1 cellular context compared by ENCODE assay signal in the genomic region with DNA sequence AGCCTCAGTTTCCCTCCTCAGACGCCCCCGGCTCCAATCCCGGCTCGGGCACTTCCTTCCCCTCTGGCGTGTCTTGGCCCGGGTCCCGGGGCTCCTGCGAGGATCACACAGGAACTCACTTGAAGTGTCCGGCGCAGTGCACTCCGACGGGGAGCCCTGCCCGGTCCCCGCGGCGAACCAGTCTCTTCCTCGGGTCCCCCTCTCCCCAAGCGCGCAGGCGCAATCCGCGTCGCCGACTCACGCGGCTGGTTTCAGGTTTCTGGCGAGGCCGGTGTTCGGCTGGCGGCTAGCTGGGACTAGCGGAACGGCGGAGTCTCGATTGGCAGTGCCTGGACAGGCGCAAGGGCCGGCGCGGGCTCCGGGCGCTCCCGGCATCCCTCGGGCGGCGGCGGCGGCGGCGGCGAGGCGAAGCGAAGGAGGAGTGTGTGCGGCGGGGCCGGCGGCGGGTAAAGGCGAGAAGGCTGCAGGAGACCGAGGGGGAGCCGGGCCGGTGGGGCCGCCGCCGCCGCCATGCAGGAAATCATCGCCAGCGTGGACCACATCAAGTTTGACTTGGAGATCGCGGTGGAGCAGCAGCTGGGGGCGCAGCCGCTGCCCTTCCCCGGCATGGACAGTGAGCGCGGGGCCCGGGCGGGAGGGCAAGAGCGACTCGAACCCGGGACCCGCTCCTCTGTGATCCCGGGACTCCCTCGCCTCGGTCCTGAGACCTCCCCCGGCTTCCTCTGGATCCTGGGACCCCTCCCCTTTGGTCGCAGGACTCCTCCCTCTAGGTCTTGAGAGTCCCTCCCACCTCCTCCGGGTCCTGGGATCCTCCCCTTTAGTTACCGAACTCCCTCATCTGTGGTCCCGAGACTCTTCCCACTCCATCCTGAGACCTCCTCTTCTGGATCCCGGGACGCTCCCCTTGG.
TF ChIP-seq lines count a peak whose summit lies in the region.

A gene (plus strand): TSS at position 371 of the 908 bp plus-strand sequence. CDS start 140 bp downstream, at position 511.
A gene with protein sequence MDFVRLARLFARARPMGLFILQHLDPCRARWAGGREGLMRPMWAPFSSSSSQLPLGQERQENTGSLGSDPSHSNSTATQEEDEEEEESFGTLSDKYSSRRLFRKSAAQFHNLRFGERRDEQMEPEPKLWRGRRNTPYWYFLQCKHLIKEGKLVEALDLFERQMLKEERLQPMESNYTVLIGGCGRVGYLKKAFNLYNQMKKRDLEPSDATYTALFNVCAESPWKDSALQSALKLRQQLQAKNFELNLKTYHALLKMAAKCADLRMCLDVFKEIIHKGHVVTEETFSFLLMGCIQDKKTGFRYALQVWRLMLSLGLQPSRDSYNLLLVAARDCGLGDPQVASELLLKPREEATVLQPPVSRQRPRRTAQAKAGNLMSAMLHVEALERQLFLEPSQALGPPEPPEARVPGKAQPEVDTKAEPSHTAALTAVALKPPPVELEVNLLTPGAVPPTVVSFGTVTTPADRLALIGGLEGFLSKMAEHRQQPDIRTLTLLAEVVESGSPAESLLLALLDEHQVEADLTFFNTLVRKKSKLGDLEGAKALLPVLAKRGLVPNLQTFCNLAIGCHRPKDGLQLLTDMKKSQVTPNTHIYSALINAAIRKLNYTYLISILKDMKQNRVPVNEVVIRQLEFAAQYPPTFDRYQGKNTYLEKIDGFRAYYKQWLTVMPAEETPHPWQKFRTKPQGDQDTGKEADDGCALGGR (minus strand): TSS at position 226 of the 908 bp plus-strand sequence. CDS start 3,556 bp downstream, outside the sequence.

TF ChIP-seq in HepG2, 621 proteins besides CTCF, POLR2A, EP300 and RAD21 (continued from another document and continues in another):
- TF ChIP-seq GTF3A (CRISPR knock-in tag; conservative IDR thresholded peaks at IDR 0.05) = 0 out of 2 replicates have a peak, but pooled peaks have one; percentile 55
- no peak for TF ChIP-seq ATRX (CRISPR knock-in tag; IDR thresholded peaks at IDR 0.05; ENCODE audit: borderline replicate concordance)
- TF ChIP-seq, protein P1, sequence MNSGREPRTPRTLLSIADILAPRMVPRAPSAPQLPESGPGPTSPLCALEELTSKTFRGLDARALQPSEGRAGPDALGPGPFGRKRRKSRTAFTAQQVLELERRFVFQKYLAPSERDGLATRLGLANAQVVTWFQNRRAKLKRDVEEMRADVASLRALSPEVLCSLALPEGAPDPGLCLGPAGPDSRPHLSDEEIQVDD (CRISPR knock-in tag; IDR thresholded peaks at IDR 0.05; ENCODE audit: borderline replicate concordance) = no peak
- TF ChIP-seq RARA (CRISPR knock-in tag; IDR thresholded peaks at IDR 0.05) = no peak
- TF ChIP-seq ARID2 (CRISPR knock-in tag; IDR thresholded peaks at IDR 0.05; ENCODE audit: borderline replicate concordance) = 0 out of 2 replicates have a peak, but pooled peaks have one; percentile 18
- 0 out of 2 replicates have a peak, but pooled peaks have one; percentile 38 for TF ChIP-seq MED13 (CRISPR knock-in tag; IDR thresholded peaks at IDR 0.05)
- TF ChIP-seq ZNF256 (CRISPR knock-in tag; conservative IDR thresholded peaks at IDR 0.05) = no peak; the same call in 1 of the 2 replicates
- no peak for TF ChIP-seq SRSF4 (IDR thresholded peaks at IDR 0.05; ENCODE audit: low read depth, low read length, poor library complexity, severe bottlenecking)
- no peak for TF ChIP-seq MBNL3 (CRISPR knock-in tag; conservative IDR thresholded peaks at IDR 0.05)
- TF ChIP-seq, protein P2, sequence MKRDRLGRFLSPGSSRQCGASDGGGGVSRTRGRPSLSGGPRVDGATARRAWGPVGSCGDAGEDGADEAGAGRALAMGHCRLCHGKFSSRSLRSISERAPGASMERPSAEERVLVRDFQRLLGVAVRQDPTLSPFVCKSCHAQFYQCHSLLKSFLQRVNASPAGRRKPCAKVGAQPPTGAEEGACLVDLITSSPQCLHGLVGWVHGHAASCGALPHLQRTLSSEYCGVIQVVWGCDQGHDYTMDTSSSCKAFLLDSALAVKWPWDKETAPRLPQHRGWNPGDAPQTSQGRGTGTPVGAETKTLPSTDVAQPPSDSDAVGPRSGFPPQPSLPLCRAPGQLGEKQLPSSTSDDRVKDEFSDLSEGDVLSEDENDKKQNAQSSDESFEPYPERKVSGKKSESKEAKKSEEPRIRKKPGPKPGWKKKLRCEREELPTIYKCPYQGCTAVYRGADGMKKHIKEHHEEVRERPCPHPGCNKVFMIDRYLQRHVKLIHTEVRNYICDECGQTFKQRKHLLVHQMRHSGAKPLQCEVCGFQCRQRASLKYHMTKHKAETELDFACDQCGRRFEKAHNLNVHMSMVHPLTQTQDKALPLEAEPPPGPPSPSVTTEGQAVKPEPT (CRISPR knock-in tag; IDR thresholded peaks at IDR 0.05; ENCODE audit: low read depth) = no peak
- no peak for TF ChIP-seq JARID2 (CRISPR knock-in tag; IDR thresholded peaks at IDR 0.05; ENCODE audit: insufficient replicate concordance)
- TF ChIP-seq GABPB1 (CRISPR knock-in tag; IDR thresholded peaks at IDR 0.05) = peak; percentile 89
- 0 out of 2 replicates have a peak, but pooled peaks have one; percentile 24 for TF ChIP-seq ZNF292 (CRISPR knock-in tag; IDR thresholded peaks at IDR 0.05; ENCODE audit: borderline replicate concordance, low read depth)
- peak; percentile 62; the same call in 1 of the 2 replicates for TF ChIP-seq DNMT1 (CRISPR knock-in tag; IDR thresholded peaks at IDR 0.05)
- TF ChIP-seq, protein P3, sequence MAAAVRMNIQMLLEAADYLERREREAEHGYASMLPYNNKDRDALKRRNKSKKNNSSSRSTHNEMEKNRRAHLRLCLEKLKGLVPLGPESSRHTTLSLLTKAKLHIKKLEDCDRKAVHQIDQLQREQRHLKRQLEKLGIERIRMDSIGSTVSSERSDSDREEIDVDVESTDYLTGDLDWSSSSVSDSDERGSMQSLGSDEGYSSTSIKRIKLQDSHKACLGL (CRISPR knock-in tag; IDR thresholded peaks at IDR 0.05) = peak; percentile 87
- no peak for TF ChIP-seq TCF12 (IDR thresholded peaks at IDR 0.05)
- peak; percentile 93 for TF ChIP-seq TCF12 (CRISPR knock-in tag; IDR thresholded peaks at IDR 0.05)
- TF ChIP-seq, protein P4, sequence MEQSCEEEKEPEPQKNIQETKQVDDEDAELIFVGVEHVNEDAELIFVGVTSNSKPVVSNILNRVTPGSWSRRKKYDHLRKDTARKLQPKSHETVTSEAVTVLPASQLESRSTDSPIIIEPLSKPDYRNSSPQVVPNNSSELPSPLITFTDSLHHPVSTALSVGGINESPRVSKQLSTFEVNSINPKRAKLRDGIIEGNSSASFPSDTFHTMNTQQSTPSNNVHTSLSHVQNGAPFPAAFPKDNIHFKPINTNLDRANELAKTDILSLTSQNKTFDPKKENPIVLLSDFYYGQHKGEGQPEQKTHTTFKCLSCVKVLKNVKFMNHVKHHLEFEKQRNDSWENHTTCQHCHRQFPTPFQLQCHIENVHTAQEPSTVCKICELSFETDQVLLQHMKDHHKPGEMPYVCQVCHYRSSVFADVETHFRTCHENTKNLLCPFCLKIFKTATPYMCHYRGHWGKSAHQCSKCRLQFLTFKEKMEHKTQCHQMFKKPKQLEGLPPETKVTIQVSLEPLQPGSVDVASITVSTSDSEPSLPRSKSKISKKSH (CRISPR knock-in tag; IDR thresholded peaks at IDR 0.05; ENCODE audit: borderline replicate concordance) = no peak
- no peak for TF ChIP-seq HNRNPK (IDR thresholded peaks at IDR 0.05; ENCODE audit: low read depth, low read length, poor library complexity, severe bottlenecking)
- TF ChIP-seq, protein P5, sequence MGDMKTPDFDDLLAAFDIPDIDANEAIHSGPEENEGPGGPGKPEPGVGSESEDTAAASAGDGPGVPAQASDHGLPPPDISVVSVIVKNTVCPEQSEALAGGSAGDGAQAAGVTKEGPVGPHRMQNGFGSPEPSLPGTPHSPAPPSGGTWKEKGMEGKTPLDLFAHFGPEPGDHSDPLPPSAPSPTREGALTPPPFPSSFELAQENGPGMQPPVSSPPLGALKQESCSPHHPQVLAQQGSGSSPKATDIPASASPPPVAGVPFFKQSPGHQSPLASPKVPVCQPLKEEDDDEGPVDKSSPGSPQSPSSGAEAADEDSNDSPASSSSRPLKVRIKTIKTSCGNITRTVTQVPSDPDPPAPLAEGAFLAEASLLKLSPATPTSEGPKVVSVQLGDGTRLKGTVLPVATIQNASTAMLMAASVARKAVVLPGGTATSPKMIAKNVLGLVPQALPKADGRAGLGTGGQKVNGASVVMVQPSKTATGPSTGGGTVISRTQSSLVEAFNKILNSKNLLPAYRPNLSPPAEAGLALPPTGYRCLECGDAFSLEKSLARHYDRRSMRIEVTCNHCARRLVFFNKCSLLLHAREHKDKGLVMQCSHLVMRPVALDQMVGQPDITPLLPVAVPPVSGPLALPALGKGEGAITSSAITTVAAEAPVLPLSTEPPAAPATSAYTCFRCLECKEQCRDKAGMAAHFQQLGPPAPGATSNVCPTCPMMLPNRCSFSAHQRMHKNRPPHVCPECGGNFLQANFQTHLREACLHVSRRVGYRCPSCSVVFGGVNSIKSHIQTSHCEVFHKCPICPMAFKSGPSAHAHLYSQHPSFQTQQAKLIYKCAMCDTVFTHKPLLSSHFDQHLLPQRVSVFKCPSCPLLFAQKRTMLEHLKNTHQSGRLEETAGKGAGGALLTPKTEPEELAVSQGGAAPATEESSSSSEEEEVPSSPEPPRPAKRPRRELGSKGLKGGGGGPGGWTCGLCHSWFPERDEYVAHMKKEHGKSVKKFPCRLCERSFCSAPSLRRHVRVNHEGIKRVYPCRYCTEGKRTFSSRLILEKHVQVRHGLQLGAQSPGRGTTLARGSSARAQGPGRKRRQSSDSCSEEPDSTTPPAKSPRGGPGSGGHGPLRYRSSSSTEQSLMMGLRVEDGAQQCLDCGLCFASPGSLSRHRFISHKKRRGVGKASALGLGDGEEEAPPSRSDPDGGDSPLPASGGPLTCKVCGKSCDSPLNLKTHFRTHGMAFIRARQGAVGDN (CRISPR knock-in tag; IDR thresholded peaks at IDR 0.05) = peak; percentile 92
- TF ChIP-seq, protein P6, sequence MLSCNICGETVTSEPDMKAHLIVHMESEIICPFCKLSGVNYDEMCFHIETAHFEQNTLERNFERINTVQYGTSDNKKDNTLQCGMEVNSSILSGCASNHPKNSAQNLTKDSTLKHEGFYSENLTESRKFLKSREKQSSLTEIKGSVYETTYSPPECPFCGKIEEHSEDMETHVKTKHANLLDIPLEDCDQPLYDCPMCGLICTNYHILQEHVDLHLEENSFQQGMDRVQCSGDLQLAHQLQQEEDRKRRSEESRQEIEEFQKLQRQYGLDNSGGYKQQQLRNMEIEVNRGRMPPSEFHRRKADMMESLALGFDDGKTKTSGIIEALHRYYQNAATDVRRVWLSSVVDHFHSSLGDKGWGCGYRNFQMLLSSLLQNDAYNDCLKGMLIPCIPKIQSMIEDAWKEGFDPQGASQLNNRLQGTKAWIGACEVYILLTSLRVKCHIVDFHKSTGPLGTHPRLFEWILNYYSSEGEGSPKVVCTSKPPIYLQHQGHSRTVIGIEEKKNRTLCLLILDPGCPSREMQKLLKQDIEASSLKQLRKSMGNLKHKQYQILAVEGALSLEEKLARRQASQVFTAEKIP (CRISPR knock-in tag; IDR thresholded peaks at IDR 0.05; ENCODE audit: borderline replicate concordance) = no peak
- peak; percentile 76; the same call in 1 of the 2 replicates for TF ChIP-seq ZC3H13 (CRISPR knock-in tag; IDR thresholded peaks at IDR 0.05)
- TF ChIP-seq NR2F2 (IDR thresholded peaks at IDR 0.05; ENCODE audit: borderline replicate concordance, low read depth) = no peak
- peak; percentile 91 for TF ChIP-seq ZZZ3 (CRISPR knock-in tag; IDR thresholded peaks at IDR 0.05; ENCODE audit: borderline replicate concordance)
- TF ChIP-seq, protein P7, sequence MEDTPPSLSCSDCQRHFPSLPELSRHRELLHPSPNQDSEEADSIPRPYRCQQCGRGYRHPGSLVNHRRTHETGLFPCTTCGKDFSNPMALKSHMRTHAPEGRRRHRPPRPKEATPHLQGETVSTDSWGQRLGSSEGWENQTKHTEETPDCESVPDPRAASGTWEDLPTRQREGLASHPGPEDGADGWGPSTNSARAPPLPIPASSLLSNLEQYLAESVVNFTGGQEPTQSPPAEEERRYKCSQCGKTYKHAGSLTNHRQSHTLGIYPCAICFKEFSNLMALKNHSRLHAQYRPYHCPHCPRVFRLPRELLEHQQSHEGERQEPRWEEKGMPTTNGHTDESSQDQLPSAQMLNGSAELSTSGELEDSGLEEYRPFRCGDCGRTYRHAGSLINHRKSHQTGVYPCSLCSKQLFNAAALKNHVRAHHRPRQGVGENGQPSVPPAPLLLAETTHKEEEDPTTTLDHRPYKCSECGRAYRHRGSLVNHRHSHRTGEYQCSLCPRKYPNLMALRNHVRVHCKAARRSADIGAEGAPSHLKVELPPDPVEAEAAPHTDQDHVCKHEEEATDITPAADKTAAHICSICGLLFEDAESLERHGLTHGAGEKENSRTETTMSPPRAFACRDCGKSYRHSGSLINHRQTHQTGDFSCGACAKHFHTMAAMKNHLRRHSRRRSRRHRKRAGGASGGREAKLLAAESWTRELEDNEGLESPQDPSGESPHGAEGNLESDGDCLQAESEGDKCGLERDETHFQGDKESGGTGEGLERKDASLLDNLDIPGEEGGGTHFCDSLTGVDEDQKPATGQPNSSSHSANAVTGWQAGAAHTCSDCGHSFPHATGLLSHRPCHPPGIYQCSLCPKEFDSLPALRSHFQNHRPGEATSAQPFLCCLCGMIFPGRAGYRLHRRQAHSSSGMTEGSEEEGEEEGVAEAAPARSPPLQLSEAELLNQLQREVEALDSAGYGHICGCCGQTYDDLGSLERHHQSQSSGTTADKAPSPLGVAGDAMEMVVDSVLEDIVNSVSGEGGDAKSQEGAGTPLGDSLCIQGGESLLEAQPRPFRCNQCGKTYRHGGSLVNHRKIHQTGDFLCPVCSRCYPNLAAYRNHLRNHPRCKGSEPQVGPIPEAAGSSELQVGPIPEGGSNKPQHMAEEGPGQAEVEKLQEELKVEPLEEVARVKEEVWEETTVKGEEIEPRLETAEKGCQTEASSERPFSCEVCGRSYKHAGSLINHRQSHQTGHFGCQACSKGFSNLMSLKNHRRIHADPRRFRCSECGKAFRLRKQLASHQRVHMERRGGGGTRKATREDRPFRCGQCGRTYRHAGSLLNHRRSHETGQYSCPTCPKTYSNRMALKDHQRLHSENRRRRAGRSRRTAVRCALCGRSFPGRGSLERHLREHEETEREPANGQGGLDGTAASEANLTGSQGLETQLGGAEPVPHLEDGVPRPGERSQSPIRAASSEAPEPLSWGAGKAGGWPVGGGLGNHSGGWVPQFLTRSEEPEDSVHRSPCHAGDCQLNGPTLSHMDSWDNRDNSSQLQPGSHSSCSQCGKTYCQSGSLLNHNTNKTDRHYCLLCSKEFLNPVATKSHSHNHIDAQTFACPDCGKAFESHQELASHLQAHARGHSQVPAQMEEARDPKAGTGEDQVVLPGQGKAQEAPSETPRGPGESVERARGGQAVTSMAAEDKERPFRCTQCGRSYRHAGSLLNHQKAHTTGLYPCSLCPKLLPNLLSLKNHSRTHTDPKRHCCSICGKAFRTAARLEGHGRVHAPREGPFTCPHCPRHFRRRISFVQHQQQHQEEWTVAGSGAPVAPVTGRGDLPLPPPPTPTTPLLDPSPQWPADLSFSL (CRISPR knock-in tag; IDR thresholded peaks at IDR 0.05) = no peak
- TF ChIP-seq, protein P8, sequence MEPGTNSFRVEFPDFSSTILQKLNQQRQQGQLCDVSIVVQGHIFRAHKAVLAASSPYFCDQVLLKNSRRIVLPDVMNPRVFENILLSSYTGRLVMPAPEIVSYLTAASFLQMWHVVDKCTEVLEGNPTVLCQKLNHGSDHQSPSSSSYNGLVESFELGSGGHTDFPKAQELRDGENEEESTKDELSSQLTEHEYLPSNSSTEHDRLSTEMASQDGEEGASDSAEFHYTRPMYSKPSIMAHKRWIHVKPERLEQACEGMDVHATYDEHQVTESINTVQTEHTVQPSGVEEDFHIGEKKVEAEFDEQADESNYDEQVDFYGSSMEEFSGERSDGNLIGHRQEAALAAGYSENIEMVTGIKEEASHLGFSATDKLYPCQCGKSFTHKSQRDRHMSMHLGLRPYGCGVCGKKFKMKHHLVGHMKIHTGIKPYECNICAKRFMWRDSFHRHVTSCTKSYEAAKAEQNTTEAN (CRISPR knock-in tag; conservative IDR thresholded peaks at IDR 0.05) = 0 out of 2 replicates have a peak, but pooled peaks have one; percentile 32
- no peak for TF ChIP-seq ZNF260 (CRISPR knock-in tag; IDR thresholded peaks at IDR 0.05; ENCODE audit: borderline replicate concordance, low read depth)
- TF ChIP-seq ZNF430 (CRISPR knock-in tag; IDR thresholded peaks at IDR 0.05) = 0 out of 2 replicates have a peak, but pooled peaks have one; percentile 27
- peak; percentile 54; the same call in 1 of the 2 replicates for TF ChIP-seq ZNF777 (CRISPR knock-in tag; IDR thresholded peaks at IDR 0.05)
- TF ChIP-seq RNF2 (conservative IDR thresholded peaks at IDR 0.05; ENCODE audit: low read depth) = no peak
